ENCODE assay signal across 12 cellular contexts in the genomic region with DNA sequence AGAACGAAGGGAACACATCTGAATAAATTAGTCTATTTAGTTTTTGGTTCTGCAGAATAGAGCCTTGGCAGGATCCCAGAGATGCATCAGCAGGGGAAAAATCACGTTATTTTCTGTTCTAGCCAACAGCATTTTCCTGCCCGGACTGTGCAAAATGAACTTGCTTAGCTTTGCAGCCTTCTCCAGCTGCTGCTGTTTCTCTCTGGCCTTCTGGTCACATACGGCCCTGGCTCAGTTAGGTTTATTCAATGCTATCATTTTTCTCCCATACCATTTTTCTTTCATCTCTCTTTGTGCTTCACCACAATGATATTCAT.
DNase-seq lines count a peak whose midpoint lies in the region; ATAC-seq and TF ChIP-seq lines count a peak whose summit lies in the region.
"Had no signal": no experiment of that assay in that cellular context is flagged by ENCODE, and none has a peak within 500 bp of the region (broad histone marks: within the 10 kb centered on the region; RNA-seq: fewer than 3 reads in every experiment).

No MANE protein-coding gene starts in this region.

- CTCF ChIA-PET in MCF 10A (lab: Yijun Ruan, JAX): interaction anchor here (0.7 kb wide), 1 partner anchor 164 kb away, joined by 4 read pairs; no protein-coding TSS in a partner anchor

- no peaks in the 10 kb centered on the region for H3K4me1 ChIP-seq in mucosa of descending colon (ENCODE audit: low read depth)

- H3K36me3 ChIP-seq in mucosa of descending colon (ENCODE audit: low read depth): no peaks in the 10 kb centered on the region
- H3K36me3 ChIP-seq: cardiac muscle cell, tibial artery had no signal

- peaks cover 35% of the 10 kb centered on the region for H3K4me1 Mint-ChIP-seq in MCF 10A (ENCODE audit: insufficient read depth, unreplicated experiment)

- no peak overlapping the region for H3K27ac Mint-ChIP-seq in MCF 10A (ENCODE audit: low read depth, unreplicated experiment)

- H3K4me3 Mint-ChIP-seq in MCF 10A (ENCODE audit: unreplicated experiment): no peak overlapping the region
- H3K4me3 Mint-ChIP-seq: CD4-positive, alpha-beta memory T cell had no signal

- POLR2A ChIA-PET in MCF 10A (lab: Yijun Ruan, JAX): interaction anchor here (1.1 kb wide), 1 partner anchor 9 kb away, joined by 9 read pairs; no protein-coding TSS in a partner anchor

- TF ChIP-seq CTCF in mucosa of descending colon (IDR thresholded peaks at IDR 0.05) (no peak), MCF 10A (IDR thresholded peaks at IDR 0.05; ENCODE audit: unreplicated experiment) (no peak)

- BruUV-seq in MCF 10A (replicated peaks; lab: Mats Ljungman, UMichigan): no TSS peak

- no peaks in the 10 kb centered on the region for H3K9me3 Mint-ChIP-seq in MCF 10A (ENCODE audit: unreplicated experiment)

- H3K27me3 Mint-ChIP-seq in MCF 10A (ENCODE audit: insufficient read depth, unreplicated experiment): no peaks in the 10 kb centered on the region

- no peaks in the 10 kb centered on the region for H3K36me3 Mint-ChIP-seq in MCF 10A (ENCODE audit: insufficient read depth, unreplicated experiment)
- H3K36me3 Mint-ChIP-seq: CD4-positive, alpha-beta memory T cell had no signal

- intact Hi-C loops in mucosa of descending colon (cut with DNase I, micrococcal nuclease): no loop called here
- intact Hi-C loops in MCF 10A (cut with micrococcal nuclease): loop anchor here (10.0 kb wide), 1 partner anchor 91 kb away; no protein-coding TSS in a partner anchor

- H3K9me3 ChIP-seq in mucosa of descending colon: no peaks in the 10 kb centered on the region
- H3K9me3 ChIP-seq: tibial artery had no signal

- H3K4me3 ChIP-seq in mucosa of descending colon: no peak overlapping the region
- H3K4me3 ChIP-seq: cardiac muscle cell, tibial artery had no signal

- DNase-seq in GM03348 (ENCODE audit: low spot score): peak; percentile 17
- peak; percentile 38 for DNase-seq in astrocyte of the hippocampus (ENCODE audit: low read depth, low spot score)
- peak in 1 of 3 donors; percentile 28 for DNase-seq in mucosa of descending colon
- DNase-seq in stimulated activated CD4-positive, alpha-beta T cell treated with anti-CD3 and anti-CD28 coated beads, Interleukin-4, amount 100 ng/mL, for 24 hours: no peak
- no peak for DNase-seq in MCF 10A (ENCODE audit: unreplicated experiment)
- no peak for DNase-seq in D341Med (ENCODE audit: low spot score)
- DNase-seq: CD4-positive, alpha-beta memory T cell; left colon had no signal

- ATAC-seq in HG02870 (IDR thresholded peaks at IDR 0.05; ENCODE audit: unreplicated experiment) (peak; percentile 14), mucosa of descending colon (peak; percentile 14), HG03354 (IDR thresholded peaks at IDR 0.05; ENCODE audit: poor library complexity, severe bottlenecking, unreplicated experiment) (no peak)
- ATAC-seq: left colon had no signal

Comparison
In these comparisons a context has a peak if more than half of its experiments do, and no peak if none do; other contexts are left out.
1. DNase-seq: peak in GM03348 (single experiment) and astrocyte of the hippocampus (single experiment); none in stimulated activated CD4-positive, alpha-beta T cell treated with anti-CD3 and anti-CD28 coated beads, Interleukin-4, amount 100 ng/mL, for 24 hours (single experiment), MCF 10A (single experiment) and D341Med (single experiment).